34 cellular contexts compared by ENCODE assay signal in the genomic region with DNA sequence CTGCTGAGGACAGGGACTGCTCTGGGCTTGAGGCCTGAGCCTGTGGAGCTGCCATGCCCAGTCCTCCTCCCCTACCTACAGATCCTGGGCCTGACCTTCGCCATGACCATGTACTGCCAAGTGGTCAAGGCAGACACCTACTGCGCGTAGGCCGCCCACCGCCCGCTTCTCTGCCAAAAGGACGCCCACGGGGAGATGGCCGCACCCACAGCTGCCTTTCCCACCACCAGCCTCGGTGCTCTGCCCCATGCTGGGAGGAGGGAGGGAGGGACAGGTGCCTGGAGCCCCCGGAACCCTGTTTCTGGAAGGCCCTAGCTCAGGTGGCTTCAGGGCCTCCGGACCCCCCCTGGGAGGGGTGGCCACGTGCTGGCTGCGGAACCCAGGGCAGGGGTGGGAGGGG.
"Had no signal": no experiment of that assay in that cellular context is flagged by ENCODE, and none has a peak within 500 bp of the region (broad histone marks: within the 10 kb centered on the region; RNA-seq: fewer than 3 reads in every experiment).

No MANE protein-coding gene starts in this region.

- H3K27me3 ChIP-seq: brain microvascular endothelial cell, foreskin keratinocyte, heart left ventricle, ovary, upper lobe of left lung had no signal

- H3K36me3 ChIP-seq: ovary, prostate gland had no signal

- H3K4me3 ChIP-seq: heart left ventricle, ovary, prostate gland, skin epidermis, upper lobe of left lung had no signal

- FAIRE-seq: astrocyte, kidney had no signal

- ATAC-seq: activated CD4-positive, CD25-positive, alpha-beta regulatory T cell treated with anti-CD3 and anti-CD28 coated beads, Interleukin-2, amount 50 U/mL, for 24 hours; esophagus mucosa; foreskin keratinocyte; heart left ventricle; left colon; sciatic nerve; stimulated activated memory B cell treated with anti-CD40 and anti-IgM and Interleukin-4, amounts not matched to agents 10 μg/mL and 1 μg/mL and 100 μg/mL, for 72 hours; stimulated activated naive CD8-positive, alpha-beta T cell treated with anti-CD3 and anti-CD28 coated beads, Interleukin-15, amount 100 ng/mL, for 72 hours had no signal

- H3K9me3 ChIP-seq: heart left ventricle, ovary, prostate gland, upper lobe of left lung had no signal

- DNase-seq: activated CD4-positive, alpha-beta memory T cell treated with anti-CD3 and anti-CD28 coated beads for 36 hours; activated CD4-positive, alpha-beta T cell treated with anti-CD3 and anti-CD28 coated beads for 48 hours; activated CD8-positive, alpha-beta memory T cell treated with anti-CD3 and anti-CD28 coated beads, Interleukin-2, amount 50 U/mL, for 4 hours; activated gamma-delta T cell; activated naive CD4-positive, alpha-beta T cell treated with anti-CD3 and anti-CD28 coated beads, Interleukin-2, amount 10 ng/mL, durations not matched to agents 7 days and 5 days; activated T-cell treated with anti-CD3 and anti-CD28 coated beads, Interleukin-2, amount 50 U/mL, for 1 hour; amniotic stem cell; brain microvascular endothelial cell; cortex of kidney; foreskin keratinocyte; hypothalamus; immature natural killer cell; kidney; left colon; naive B cell; nephron progenitor cell; ovary; retina; stimulated activated CD4-positive, alpha-beta T cell treated with anti-CD3 and anti-CD28 coated beads, Interleukin-1b, Interleukin-23, amount 100 ng/mL, for 48 hours; stimulated activated CD4-positive, alpha-beta T cell treated with anti-CD3 and anti-CD28 coated beads, Interleukin-4, amount 100 ng/mL, for 4 hours; stimulated activated CD8-positive, alpha-beta memory T cell treated with anti-CD3 and anti-CD28 coated beads, Interleukin-4, amount 100 ng/mL, for 48 hours; stimulated activated naive CD8-positive, alpha-beta T cell treated with anti-CD3 and anti-CD28 coated beads, Interleukin-15, amount 100 ng/mL, for 72 hours; substantia nigra; T-helper 1 cell had no signal

- H3K4me1 ChIP-seq: foreskin keratinocyte, prostate gland, upper lobe of left lung had no signal

- H3K27ac ChIP-seq: brain microvascular endothelial cell, foreskin keratinocyte, heart left ventricle, ovary, prostate gland, skin epidermis, upper lobe of left lung, VCaP had no signal
